In the genomic region with DNA sequence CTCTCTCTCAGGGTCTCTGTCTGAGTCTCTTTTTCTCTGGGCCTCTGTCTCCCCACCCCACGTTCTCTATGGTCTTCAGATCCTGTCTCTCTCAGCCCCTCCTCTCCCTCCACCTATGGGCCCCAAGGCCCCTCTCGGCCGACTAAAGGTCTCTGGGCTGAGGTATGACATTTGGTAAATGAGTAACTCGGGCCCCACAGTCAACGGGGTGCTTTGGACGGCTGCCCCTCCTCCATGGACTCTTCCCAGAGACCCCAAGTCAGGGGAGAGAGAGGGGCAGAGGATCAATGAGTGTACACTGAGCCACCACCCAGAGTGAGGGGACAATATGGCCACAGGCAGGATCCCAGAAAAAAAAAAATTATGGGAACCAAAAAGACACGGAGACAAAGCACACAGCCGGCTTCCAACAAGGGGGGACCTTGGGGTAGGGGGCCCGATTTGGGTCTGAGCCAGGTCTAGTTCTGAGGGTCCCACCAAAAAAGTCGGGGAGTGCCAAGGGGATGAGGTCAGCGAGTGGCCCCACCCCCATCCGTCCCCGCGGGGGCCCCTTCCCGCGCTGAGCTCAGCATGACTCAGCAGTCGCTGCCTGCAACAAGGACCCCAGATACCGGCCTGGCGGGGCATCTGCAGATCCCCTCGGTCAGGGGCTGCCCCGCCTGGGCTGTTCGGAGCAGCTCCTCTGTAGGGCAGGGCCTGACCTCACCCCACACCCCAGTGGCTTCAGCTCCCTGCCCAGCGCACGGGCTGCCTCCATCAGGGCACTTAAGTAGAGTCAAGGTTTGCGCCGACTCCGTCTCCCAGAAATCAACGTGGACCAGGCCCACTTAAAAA, we compare ENCODE assay signal across 1 cellular context.
A peak's percentile ranks its signal among the peaks of the same experiment; 100 is the strongest.
TF ChIP-seq lines count a peak whose summit lies in the region.

No MANE protein-coding gene starts in this region.

TF ChIP-seq in HepG2, 621 proteins besides CTCF, POLR2A, EP300 and RAD21 (continues in another document):
- TF ChIP-seq DDIT3 (CRISPR knock-in tag; IDR thresholded peaks at IDR 0.05) (no peak), ZNF646 (CRISPR knock-in tag; IDR thresholded peaks at IDR 0.05) (no peak), JARID2 (CRISPR knock-in tag; IDR thresholded peaks at IDR 0.05; ENCODE audit: insufficient replicate concordance) (no peak), ZNF296 (CRISPR knock-in tag; conservative IDR thresholded peaks at IDR 0.05) (no peak; the same call in 1 of the 2 replicates), SOX6 (IDR thresholded peaks at IDR 0.05) (no peak), SOX6 (CRISPR knock-in tag; IDR thresholded peaks at IDR 0.05) (peak; percentile 64; the same call in 1 of the 2 replicates), UBTF (CRISPR knock-in tag; IDR thresholded peaks at IDR 0.05) (peak; percentile 73), ZNF138 (CRISPR knock-in tag; IDR thresholded peaks at IDR 0.05; ENCODE audit: low read depth) (0 out of 2 replicates have a peak, but pooled peaks have one; percentile 75), YY1 (IDR thresholded peaks at IDR 0.05; ENCODE audit: insufficient read depth, insufficient replicate concordance, low read depth, low read length) (peak; percentile 73), KDM5B (CRISPR knock-in tag; IDR thresholded peaks at IDR 0.05; ENCODE audit: borderline replicate concordance) (no peak), GATA4 (IDR thresholded peaks at IDR 0.05; ENCODE audit: borderline replicate concordance, low read depth) (peak; percentile 16; the same call in 1 of the 2 replicates), ZNF737 (CRISPR knock-in tag; IDR thresholded peaks at IDR 0.05; ENCODE audit: borderline replicate concordance) (peak; percentile 19; the same call in 1 of the 2 replicates), ZNF280D (CRISPR knock-in tag; IDR thresholded peaks at IDR 0.05) (0 out of 2 replicates have a peak, but pooled peaks have one; percentile 32), SPEN (CRISPR knock-in tag; IDR thresholded peaks at IDR 0.05; ENCODE audit: low read depth) (peak; percentile 36; the same call in 1 of the 2 replicates), YEATS2 (CRISPR knock-in tag; IDR thresholded peaks at IDR 0.05; ENCODE audit: borderline replicate concordance) (peak; percentile 63; the same call in 1 of the 2 replicates), KAT2B (IDR thresholded peaks at IDR 0.05; ENCODE audit: borderline replicate concordance, low read depth, low read length) (no peak), NFE2L2 (IDR thresholded peaks at IDR 0.05; ENCODE audit: low read length) (peak; percentile 99), ZNF124 (CRISPR knock-in tag; IDR thresholded peaks at IDR 0.05) (peak; percentile 82), ZNF446 (CRISPR knock-in tag; IDR thresholded peaks at IDR 0.05) (no peak), FOXO1 (CRISPR knock-in tag; IDR thresholded peaks at IDR 0.05) (no peak; the same call in 1 of the 2 replicates), ZNF235 (CRISPR knock-in tag; IDR thresholded peaks at IDR 0.05; ENCODE audit: borderline replicate concordance) (no peak), ZNF768 (CRISPR knock-in tag; IDR thresholded peaks at IDR 0.05) (peak; percentile 76), ERF (CRISPR knock-in tag; IDR thresholded peaks at IDR 0.05) (peak; percentile 75; the same call in 1 of the 2 replicates), PITX1 (CRISPR knock-in tag; IDR thresholded peaks at IDR 0.05) (peak; percentile 67), REL (CRISPR knock-in tag; conservative IDR thresholded peaks at IDR 0.05) (no peak), HDAC2 (CRISPR knock-in tag; IDR thresholded peaks at IDR 0.05) (peak; percentile 81; the same call in 1 of the 2 replicates), DBP (CRISPR knock-in tag; IDR thresholded peaks at IDR 0.05; ENCODE audit: not compliant biosample characterization) (peak; percentile 56), NFE2 (CRISPR knock-in tag; IDR thresholded peaks at IDR 0.05) (peak; percentile 95), ATRX (CRISPR knock-in tag; IDR thresholded peaks at IDR 0.05; ENCODE audit: borderline replicate concordance) (no peak), ZMYM4 (CRISPR knock-in tag; IDR thresholded peaks at IDR 0.05) (peak; percentile 57; the same call in 1 of the 2 replicates), PAX8 (CRISPR knock-in tag; IDR thresholded peaks at IDR 0.05; ENCODE audit: borderline replicate concordance) (no peak), MAFG (CRISPR knock-in tag; IDR thresholded peaks at IDR 0.05) (peak; percentile 100), CC2D1A (CRISPR knock-in tag; IDR thresholded peaks at IDR 0.05) (no peak), ZNF557 (CRISPR knock-in tag; IDR thresholded peaks at IDR 0.05) (no peak), ZNF430 (CRISPR knock-in tag; IDR thresholded peaks at IDR 0.05) (peak; percentile 53), MIER3 (CRISPR knock-in tag; IDR thresholded peaks at IDR 0.05; ENCODE audit: borderline replicate concordance) (no peak), KMT2B (CRISPR knock-in tag; IDR thresholded peaks at IDR 0.05) (peak; percentile 85), SIN3A (IDR thresholded peaks at IDR 0.05; ENCODE audit: borderline replicate concordance, low read depth, low read length) (no peak), TAF15 (IDR thresholded peaks at IDR 0.05; ENCODE audit: low read depth, low read length, poor library complexity, severe bottlenecking) (no peak), YEATS4 (CRISPR knock-in tag; IDR thresholded peaks at IDR 0.05; ENCODE audit: borderline replicate concordance) (peak; percentile 62; the same call in 1 of the 2 replicates), ZKSCAN5 (CRISPR knock-in tag; IDR thresholded peaks at IDR 0.05) (no peak), ZNF879 (CRISPR knock-in tag; IDR thresholded peaks at IDR 0.05) (no peak), NR2C2 (CRISPR knock-in tag; IDR thresholded peaks at IDR 0.05; ENCODE audit: borderline replicate concordance) (peak; percentile 73), ONECUT2 (CRISPR knock-in tag; IDR thresholded peaks at IDR 0.05) (peak; percentile 72; the same call in 1 of the 2 replicates), DNMT3B (CRISPR knock-in tag; conservative IDR thresholded peaks at IDR 0.05) (peak; percentile 81; the same call in 1 of the 2 replicates), KDM1A (CRISPR knock-in tag; IDR thresholded peaks at IDR 0.05) (no peak)
- TF ChIP-seq, protein P1, sequence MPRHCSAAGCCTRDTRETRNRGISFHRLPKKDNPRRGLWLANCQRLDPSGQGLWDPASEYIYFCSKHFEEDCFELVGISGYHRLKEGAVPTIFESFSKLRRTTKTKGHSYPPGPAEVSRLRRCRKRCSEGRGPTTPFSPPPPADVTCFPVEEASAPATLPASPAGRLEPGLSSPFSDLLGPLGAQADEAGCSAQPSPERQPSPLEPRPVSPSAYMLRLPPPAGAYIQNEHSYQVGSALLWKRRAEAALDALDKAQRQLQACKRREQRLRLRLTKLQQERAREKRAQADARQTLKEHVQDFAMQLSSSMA (CRISPR knock-in tag; IDR thresholded peaks at IDR 0.05) = no peak
- TF ChIP-seq, protein P2, sequence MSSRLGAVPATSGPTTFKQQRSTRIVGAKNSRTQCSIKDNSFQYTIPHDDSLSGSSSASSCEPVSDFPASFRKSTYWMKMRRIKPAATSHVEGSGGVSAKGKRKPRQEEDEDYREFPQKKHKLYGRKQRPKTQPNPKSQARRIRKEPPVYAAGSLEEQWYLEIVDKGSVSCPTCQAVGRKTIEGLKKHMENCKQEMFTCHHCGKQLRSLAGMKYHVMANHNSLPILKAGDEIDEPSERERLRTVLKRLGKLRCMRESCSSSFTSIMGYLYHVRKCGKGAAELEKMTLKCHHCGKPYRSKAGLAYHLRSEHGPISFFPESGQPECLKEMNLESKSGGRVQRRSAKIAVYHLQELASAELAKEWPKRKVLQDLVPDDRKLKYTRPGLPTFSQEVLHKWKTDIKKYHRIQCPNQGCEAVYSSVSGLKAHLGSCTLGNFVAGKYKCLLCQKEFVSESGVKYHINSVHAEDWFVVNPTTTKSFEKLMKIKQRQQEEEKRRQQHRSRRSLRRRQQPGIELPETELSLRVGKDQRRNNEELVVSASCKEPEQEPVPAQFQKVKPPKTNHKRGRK (CRISPR knock-in tag; IDR thresholded peaks at IDR 0.05) = no peak
